20 cellular contexts compared by ENCODE assay signal in the genomic region with DNA sequence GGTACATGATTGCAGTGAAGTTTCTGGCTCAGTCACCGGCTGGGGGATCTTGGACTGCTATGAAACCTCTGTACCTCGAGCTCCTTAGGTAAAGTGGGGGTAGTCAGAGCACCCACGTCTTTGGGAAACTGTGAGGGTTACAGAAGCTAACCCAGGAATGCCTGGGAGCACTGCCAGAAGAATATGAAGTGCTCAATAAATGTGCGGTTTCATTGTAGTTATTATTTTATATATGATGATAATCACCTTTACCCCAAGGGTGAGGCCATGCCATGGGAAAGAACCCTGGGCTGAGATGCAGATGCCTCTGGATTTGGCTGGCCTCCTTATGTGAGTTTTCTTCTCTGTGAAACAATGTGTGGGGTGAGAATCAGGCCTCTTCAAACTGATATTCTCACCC. TPM values are rescaled to one million over a fixed set of nuclear protein-coding genes. Genes with fewer than 3 reads are reported as not detected.
DNase-seq lines count a peak whose midpoint lies in the region; ATAC-seq, FAIRE-seq and TF ChIP-seq lines count a peak whose summit lies in the region.
"Had no signal": no experiment of that assay in that cellular context is flagged by ENCODE, and none has a peak within 500 bp of the region (broad histone marks: within the 10 kb centered on the region; RNA-seq: fewer than 3 reads in every experiment).

No MANE protein-coding gene starts in this region.

- no peak overlapping the region for H3K4me3 ChIP-seq in A549
- peak overlapping the region; percentile 80 for H3K4me3 ChIP-seq in psoas muscle
- no peak overlapping the region for H3K4me3 ChIP-seq in CD4-positive, alpha-beta memory T cell (ENCODE audit: low read length in 2 of 2)

- no peaks in the 10 kb centered on the region for H3K36me3 Mint-ChIP-seq in CD4-positive, alpha-beta memory T cell
- no peaks in the 10 kb centered on the region for H3K36me3 Mint-ChIP-seq in activated CD8-positive, alpha-beta T cell treated with anti-CD3 and anti-CD28 coated beads for 36 hours (ENCODE audit: low read depth)
- H3K36me3 Mint-ChIP-seq in activated T-helper 2 cell treated with anti-CD3 and anti-CD28 coated beads, Interferon-gamma antibody, Interleukin-2, Interleukin-4, amounts not matched to agents 10 μg/mL and 5 μg/mL and 100 μg/mL, durations not matched to agents 14 hours and 24 hours and 36 hours (ENCODE audit: low read depth), result no peaks in the 10 kb centered on the region
- H3K36me3 Mint-ChIP-seq: activated naive CD4-positive, alpha-beta T cell treated with anti-CD3 and anti-CD28 coated beads, Interleukin-2, amount 50 U/mL, for 24 hours had no signal

- no peak overlapping the region for H3K27ac Mint-ChIP-seq in CD4-positive, alpha-beta memory T cell
- no peak overlapping the region for H3K27ac Mint-ChIP-seq in activated CD8-positive, alpha-beta T cell treated with anti-CD3 and anti-CD28 coated beads for 36 hours
- no peak overlapping the region for H3K27ac Mint-ChIP-seq in activated T-helper 2 cell treated with anti-CD3 and anti-CD28 coated beads, Interferon-gamma antibody, Interleukin-2, Interleukin-4, amounts not matched to agents 10 μg/mL and 5 μg/mL and 100 μg/mL, durations not matched to agents 14 hours and 24 hours and 36 hours
- H3K27ac Mint-ChIP-seq: activated naive CD4-positive, alpha-beta T cell treated with anti-CD3 and anti-CD28 coated beads, Interleukin-2, amount 50 U/mL, for 24 hours; CD4-positive, alpha-beta T cell; natural killer cell treated with Interleukin-12 subunit alpha and Interleukin-12 subunit beta and Interleukin-15 and Interleukin-18, amount 100 ng/mL, for 72 hours; progenitor cell of endocrine pancreas had no signal

- 48% methylated on average over 4 of the region's 4 CpGs for WGBS in A549 (ENCODE audit: missing lambda C conversion rate)
- WGBS in psoas muscle, 3 donors, result 70 to 82% (median 70%) methylated on average over 4 of the region's 4 CpGs

- CTCF ChIA-PET in A549 (lab: Yijun Ruan, JAX), result no interaction called here
- CTCF ChIA-PET in CD4-positive, alpha-beta memory T cell (lab: Charles Lee; ENCODE audit: partially characterized antibody), result no interaction called here
- CTCF ChIA-PET in activated CD8-positive, alpha-beta T cell treated with anti-CD3 and anti-CD28 coated beads for 36 hours (lab: Charles Lee), result no interaction called here

- no peak for TF ChIP-seq CTCF in A549 (IDR thresholded peaks at IDR 0.05)
- TF ChIP-seq CTCF in psoas muscle (IDR thresholded peaks at IDR 0.05), result no peak
- TF ChIP-seq CTCF in activated CD8-positive, alpha-beta T cell treated with anti-CD3 and anti-CD28 coated beads for 36 hours (IDR thresholded peaks at IDR 0.05), result no peak

- POLR2A ChIA-PET in A549 (lab: Yijun Ruan, JAX), result no interaction called here
- POLR2A ChIA-PET in CD4-positive, alpha-beta memory T cell (lab: Charles Lee; ENCODE audit: partially characterized antibody), result no interaction called here
- POLR2A ChIA-PET in activated CD8-positive, alpha-beta T cell treated with anti-CD3 and anti-CD28 coated beads for 36 hours (lab: Charles Lee), result no interaction called here

- TF ChIP-seq POLR2A in A549 (IDR thresholded peaks at IDR 0.05; ENCODE audit: low read length), result no peak

- peak overlapping the region in 1 of 2 experiments; percentile 47; a peak in 3 of 6 replicates for H3K27ac ChIP-seq in A549
- no peak overlapping the region for H3K27ac ChIP-seq in psoas muscle
- no peak overlapping the region for H3K27ac ChIP-seq in CD4-positive, alpha-beta memory T cell (ENCODE audit: low read depth, low read length)
- H3K27ac ChIP-seq: dorsolateral prefrontal cortex had no signal

- H3K4me3 Mint-ChIP-seq in CD4-positive, alpha-beta memory T cell, result no peak overlapping the region
- H3K4me3 Mint-ChIP-seq in activated CD8-positive, alpha-beta T cell treated with anti-CD3 and anti-CD28 coated beads for 36 hours, result no peak overlapping the region
- H3K4me3 Mint-ChIP-seq in activated T-helper 2 cell treated with anti-CD3 and anti-CD28 coated beads, Interferon-gamma antibody, Interleukin-2, Interleukin-4, amounts not matched to agents 10 μg/mL and 5 μg/mL and 100 μg/mL, durations not matched to agents 14 hours and 24 hours and 36 hours (ENCODE audit: low read depth), result no peak overlapping the region
- H3K4me3 Mint-ChIP-seq: activated naive CD4-positive, alpha-beta T cell treated with anti-CD3 and anti-CD28 coated beads, Interleukin-2, amount 50 U/mL, for 24 hours; CD4-positive, alpha-beta T cell; natural killer cell treated with Interleukin-12 subunit alpha and Interleukin-12 subunit beta and Interleukin-15 and Interleukin-18, amount 100 ng/mL, for 72 hours had no signal

- FAIRE-seq in A549 (lab: Jason Lieb, UNC), result no peak

- peaks cover 0 to 30% (median 20%) of the 10 kb centered on the region in 3 donors for H3K27me3 ChIP-seq in psoas muscle (ENCODE audit: insufficient read depth in 3 of 3, low read length in 2 of 3)
- peaks cover 6% of the 10 kb centered on the region for H3K27me3 ChIP-seq in CD4-positive, alpha-beta memory T cell (ENCODE audit: insufficient read depth, low read length)

- H3K9me3 ChIP-seq in A549 (peaks cover 16% of the 10 kb centered on the region), psoas muscle (peaks cover 2% of the 10 kb centered on the region)
- H3K9me3 ChIP-seq in CD4-positive, alpha-beta memory T cell (ENCODE audit: control insufficient read depth in 1 of 2, low read length in 2 of 2), result no peaks in the 10 kb centered on the region

- no peaks in the 10 kb centered on the region for H3K36me3 ChIP-seq in psoas muscle (ENCODE audit: insufficient read depth in 1 of 2, low read depth in 1 of 2)
- no peaks in the 10 kb centered on the region for H3K36me3 ChIP-seq in CD4-positive, alpha-beta memory T cell (ENCODE audit: insufficient read depth, low read length)

- DNase-seq in A549 (ENCODE audit: low read depth in 1 of 2, low spot score in 1 of 2) (no peak), NCI-H226 (peak; percentile 63), glomerular visceral epithelial cell (ENCODE audit: extremely low spot score) (peak; percentile 23), psoas muscle (no peak)
- no peak for DNase-seq in CD4-positive, alpha-beta memory T cell
- no peak for DNase-seq in activated CD8-positive, alpha-beta T cell treated with anti-CD3 and anti-CD28 coated beads for 36 hours
- no peak for DNase-seq in activated T-helper 2 cell treated with anti-CD3 and anti-CD28 coated beads, Interferon-gamma antibody, Interleukin-2, Interleukin-4, amounts not matched to agents 10 μg/mL and 5 μg/mL and 100 μg/mL, durations not matched to agents 14 hours and 24 hours and 36 hours (ENCODE audit: low spot score)
- DNase-seq: activated CD4-positive, alpha-beta T cell treated with anti-CD3 and anti-CD28 coated beads, Interleukin-2, amount 50 U/mL, for 4 hours; activated T-cell treated with anti-CD3 and anti-CD28 coated beads, Interleukin-2, amount 50 U/mL, for 1 hour; CD4-positive, alpha-beta T cell; DMS79 treated with DMSO at 0.1 percent for 48 hours; dorsolateral prefrontal cortex; mammary epithelial cell; NCI-H1930; NCI-H446 treated with DMSO at 0.1 percent for 48 hours; stimulated activated CD4-positive, alpha-beta T cell treated with anti-CD3 and anti-CD28 coated beads, Interleukin-12 subunit alpha, Interleukin-12 subunit beta, amount 100 ng/mL, for 4 hours had no signal

- H3K27me3 Mint-ChIP-seq in CD4-positive, alpha-beta memory T cell, result peaks cover 25 to 30% of the 10 kb centered on the region in 2 donors
- H3K27me3 Mint-ChIP-seq in activated CD8-positive, alpha-beta T cell treated with anti-CD3 and anti-CD28 coated beads for 36 hours, result peaks cover 49% of the 10 kb centered on the region
- peaks cover 60% of the 10 kb centered on the region for H3K27me3 Mint-ChIP-seq in activated T-helper 2 cell treated with anti-CD3 and anti-CD28 coated beads, Interferon-gamma antibody, Interleukin-2, Interleukin-4, amounts not matched to agents 10 μg/mL and 5 μg/mL and 100 μg/mL, durations not matched to agents 14 hours and 24 hours and 36 hours (ENCODE audit: low read depth)

- H3K4me1 Mint-ChIP-seq in CD4-positive, alpha-beta memory T cell, result peaks cover 9 to 30% (median 14%) of the 10 kb centered on the region in 4 donors
- peaks cover 26% of the 10 kb centered on the region for H3K4me1 Mint-ChIP-seq in activated CD8-positive, alpha-beta T cell treated with anti-CD3 and anti-CD28 coated beads for 36 hours (ENCODE audit: low read depth)
- H3K4me1 Mint-ChIP-seq in activated T-helper 2 cell treated with anti-CD3 and anti-CD28 coated beads, Interferon-gamma antibody, Interleukin-2, Interleukin-4, amounts not matched to agents 10 μg/mL and 5 μg/mL and 100 μg/mL, durations not matched to agents 14 hours and 24 hours and 36 hours (ENCODE audit: low read depth), result peaks cover 15% of the 10 kb centered on the region

- peaks cover 17% of the 10 kb centered on the region; the same call in 2 of the 3 replicates for H3K4me1 ChIP-seq in A549
- peaks cover 5% of the 10 kb centered on the region for H3K4me1 ChIP-seq in psoas muscle
- H3K4me1 ChIP-seq in CD4-positive, alpha-beta memory T cell (ENCODE audit: insufficient read depth, low read length), result peaks cover under 1% of the 10 kb centered on the region

- no peak for TF ChIP-seq EP300 in A549 (IDR thresholded peaks at IDR 0.05)

- peaks cover 0 to 27% (median 10%) of the 10 kb centered on the region in 8 donors for H3K9me3 Mint-ChIP-seq in CD4-positive, alpha-beta memory T cell
- H3K9me3 Mint-ChIP-seq in activated CD8-positive, alpha-beta T cell treated with anti-CD3 and anti-CD28 coated beads for 36 hours, result peaks cover 2% of the 10 kb centered on the region
- H3K9me3 Mint-ChIP-seq in activated T-helper 2 cell treated with anti-CD3 and anti-CD28 coated beads, Interferon-gamma antibody, Interleukin-2, Interleukin-4, amounts not matched to agents 10 μg/mL and 5 μg/mL and 100 μg/mL, durations not matched to agents 14 hours and 24 hours and 36 hours, result no peaks in the 10 kb centered on the region
- H3K9me3 Mint-ChIP-seq: CD4-positive, alpha-beta T cell had no signal

- peak overlapping the region; percentile 13; the same call in 2 of the 3 replicates for H3K4me2 ChIP-seq in A549

- intact Hi-C loops in psoas muscle (cut with DNase I), result loop anchor here in 1 of 2 donors (5.0 kb wide), 1 partner anchor 582 kb away; no protein-coding TSS in a partner anchor
- intact Hi-C loops in CD4-positive, alpha-beta memory T cell (cut with micrococcal nuclease), result no loop called here
- intact Hi-C loops in activated CD8-positive, alpha-beta T cell treated with anti-CD3 and anti-CD28 coated beads for 36 hours (cut with micrococcal nuclease), result no loop called here
- intact Hi-C loops in activated T-helper 2 cell treated with anti-CD3 and anti-CD28 coated beads, Interferon-gamma antibody, Interleukin-2, Interleukin-4, amounts not matched to agents 10 μg/mL and 5 μg/mL and 100 μg/mL, durations not matched to agents 14 hours and 24 hours and 36 hours (cut with micrococcal nuclease), result loop anchor here (5.0 kb wide), 1 partner anchor 1222 kb away; a partner anchor contains a TSS

- no peak for TF ChIP-seq RAD21 in A549 (conservative IDR thresholded peaks at IDR 0.05 in 1 of 2, IDR thresholded peaks at IDR 0.05 in 1 of 2)

- ATAC-seq in A549 (no peak), psoas muscle (no peak), HG03378 (IDR thresholded peaks at IDR 0.05; ENCODE audit: unreplicated experiment) (no peak)
- ATAC-seq in activated CD8-positive, alpha-beta T cell treated with anti-CD3 and anti-CD28 coated beads for 36 hours, result no peak

RNA-seq across cellular contexts. Expression of a gene that starts 3.7 kb away (rescaled TPM):
- 18.6 and 18.9 TPM in 2 replicates for polyA plus RNA-seq in A549 (2011; rRNA removed)
- 8.6 and 10.1 TPM in 2 replicates for polyA plus RNA-seq in A549 (2012; cell fraction: cytosol; rRNA removed)
- polyA plus RNA-seq in A549 (2012; cell fraction: nucleus; rRNA removed), result 9.6 and 11.6 TPM in 2 replicates
- polyA plus RNA-seq in A549 (2017; fragmentation: RNase III; extraction: RNeasy Plus Mini Kit Qiagen cat#74134 plus additional on column Dnase treatment), result 16.4 to 18.0 TPM (median 18.0 TPM) in 3 replicates
- polyA minus RNA-seq in A549 (2011; rRNA and poly(A)+ RNA removed), result 29.0 and 29.8 TPM in 2 replicates
- total RNA-seq in psoas muscle, result 10 to 100 TPM in 3 of 4 donors, 1 to 10 TPM in 1; 2.2 to 44.2 (median 20.5) TPM
- polyA plus RNA-seq in psoas muscle, result 10 to 100 TPM in 1 of 3 donors, 1 to 10 TPM in 2; 1.6 to 19.6 (median 1.8) TPM
- total RNA-seq in CD4-positive, alpha-beta memory T cell, result under 1 TPM in 1 of 2 experiments, not detected in 1; 0.06 TPM
- polyA plus RNA-seq in CD4-positive, alpha-beta memory T cell, result not detected
- total RNA-seq in activated CD8-positive, alpha-beta T cell treated with anti-CD3 and anti-CD28 coated beads for 36 hours, result under 1 TPM; 0.05 to 0.16 TPM
- 0.02 TPM in 1 of 2 replicates, not detected in the other for total RNA-seq in activated T-helper 2 cell treated with anti-CD3 and anti-CD28 coated beads, Interferon-gamma antibody, Interleukin-2, Interleukin-4, amounts not matched to agents 10 μg/mL and 5 μg/mL and 100 μg/mL, durations not matched to agents 14 hours and 24 hours and 36 hours
- total RNA-seq: CD4-positive, alpha-beta T cell had no signal

Comparison
In these comparisons a context has a peak if more than half of its experiments do, and no peak if none do; other contexts are left out.
1. DNase-seq: peak in NCI-H226 (single experiment) and glomerular visceral epithelial cell (single experiment); none in A549 (0 of 2), psoas muscle (0 of 2), CD4-positive, alpha-beta memory T cell (0 of 5), activated CD8-positive, alpha-beta T cell treated with anti-CD3 and anti-CD28 coated beads for 36 hours (single experiment) and activated T-helper 2 cell treated with anti-CD3 and anti-CD28 coated beads, Interferon-gamma antibody, Interleukin-2, Interleukin-4, amounts not matched to agents 10 μg/mL and 5 μg/mL and 100 μg/mL, durations not matched to agents 14 hours and 24 hours and 36 hours (single experiment).